16 cellular contexts compared by ENCODE assay signal in genomic region chrX:70505451-70505841, GRCh38.
DNase-seq lines count a peak whose midpoint lies in the region; ATAC-seq and TF ChIP-seq lines count a peak whose summit lies in the region.
"Had no signal": no experiment of that assay in that cellular context is flagged by ENCODE, and none has a peak within 500 bp of the region (broad histone marks: within the 10 kb centered on the region; RNA-seq: fewer than 3 reads in every experiment).

No MANE protein-coding gene starts in this region.

- H3K27me3 Mint-ChIP-seq in activated CD8-positive, alpha-beta T cell treated with anti-CD3 and anti-CD28 coated beads for 36 hours = no peaks in the 10 kb centered on the region
- no peaks in the 10 kb centered on the region for H3K27me3 Mint-ChIP-seq in activated CD8-positive, alpha-beta T cell treated with anti-CD3 and anti-CD28 coated beads, Interleukin-2, amount 10 ng/mL, durations not matched to agents 7 days and 5 days (ENCODE audit: low read depth)
- no peaks in the 10 kb centered on the region for H3K27me3 Mint-ChIP-seq in activated T-helper 2 cell treated with anti-CD3 and anti-CD28 coated beads, Interferon-gamma antibody, Interleukin-2, Interleukin-4, amounts not matched to agents 10 μg/mL and 5 μg/mL and 100 μg/mL, durations not matched to agents 14 hours and 24 hours and 36 hours (ENCODE audit: low read depth)
- H3K27me3 Mint-ChIP-seq in mesothelial cell of epicardium (ENCODE audit: low read depth) = no peaks in the 10 kb centered on the region

- POLR2A ChIA-PET in activated CD8-positive, alpha-beta T cell treated with anti-CD3 and anti-CD28 coated beads for 36 hours (lab: Charles Lee) = no interaction called here
- POLR2A ChIA-PET in activated CD8-positive, alpha-beta T cell treated with anti-CD3 and anti-CD28 coated beads, Interleukin-2, amount 10 ng/mL, durations not matched to agents 7 days and 5 days (lab: Charles Lee) = no interaction called here

- intact Hi-C loops in activated CD8-positive, alpha-beta T cell treated with anti-CD3 and anti-CD28 coated beads for 36 hours (cut with micrococcal nuclease) = no loop called here
- intact Hi-C loops in activated T-helper 2 cell treated with anti-CD3 and anti-CD28 coated beads, Interferon-gamma antibody, Interleukin-2, Interleukin-4, amounts not matched to agents 10 μg/mL and 5 μg/mL and 100 μg/mL, durations not matched to agents 14 hours and 24 hours and 36 hours (cut with micrococcal nuclease) = no loop called here

- H3K4me1 Mint-ChIP-seq in activated CD8-positive, alpha-beta T cell treated with anti-CD3 and anti-CD28 coated beads for 36 hours (ENCODE audit: low read depth) = peaks cover 38% of the 10 kb centered on the region
- peaks cover 25% of the 10 kb centered on the region for H3K4me1 Mint-ChIP-seq in activated CD8-positive, alpha-beta T cell treated with anti-CD3 and anti-CD28 coated beads, Interleukin-2, amount 10 ng/mL, durations not matched to agents 7 days and 5 days (ENCODE audit: low read depth)
- H3K4me1 Mint-ChIP-seq in activated T-helper 2 cell treated with anti-CD3 and anti-CD28 coated beads, Interferon-gamma antibody, Interleukin-2, Interleukin-4, amounts not matched to agents 10 μg/mL and 5 μg/mL and 100 μg/mL, durations not matched to agents 14 hours and 24 hours and 36 hours (ENCODE audit: low read depth) = peaks cover 35% of the 10 kb centered on the region
- peaks cover 54% of the 10 kb centered on the region for H3K4me1 Mint-ChIP-seq in stimulated activated effector memory CD8-positive, alpha-beta T cell treated with anti-CD3 and anti-CD28 coated beads, Interleukin-12 subunit alpha, Interleukin-12 subunit beta, amount 100 ng/mL, for 72 hours
- H3K4me1 Mint-ChIP-seq in mesothelial cell of epicardium = peaks cover 7% of the 10 kb centered on the region

- peak overlapping the region; percentile 62 for H3K27ac Mint-ChIP-seq in activated CD8-positive, alpha-beta T cell treated with anti-CD3 and anti-CD28 coated beads for 36 hours
- no peak overlapping the region for H3K27ac Mint-ChIP-seq in activated CD8-positive, alpha-beta T cell treated with anti-CD3 and anti-CD28 coated beads, Interleukin-2, amount 10 ng/mL, durations not matched to agents 7 days and 5 days
- H3K27ac Mint-ChIP-seq in activated T-helper 2 cell treated with anti-CD3 and anti-CD28 coated beads, Interferon-gamma antibody, Interleukin-2, Interleukin-4, amounts not matched to agents 10 μg/mL and 5 μg/mL and 100 μg/mL, durations not matched to agents 14 hours and 24 hours and 36 hours = peak overlapping the region; percentile 50
- peak overlapping the region; percentile 40 for H3K27ac Mint-ChIP-seq in stimulated activated effector memory CD8-positive, alpha-beta T cell treated with anti-CD3 and anti-CD28 coated beads, Interleukin-12 subunit alpha, Interleukin-12 subunit beta, amount 100 ng/mL, for 72 hours
- H3K27ac Mint-ChIP-seq in mesothelial cell of epicardium = no peak overlapping the region

- TF ChIP-seq CTCF in activated CD8-positive, alpha-beta T cell treated with anti-CD3 and anti-CD28 coated beads for 36 hours (IDR thresholded peaks at IDR 0.05) = no peak
- no peak for TF ChIP-seq CTCF in mesothelial cell of epicardium (IDR thresholded peaks at IDR 0.05; ENCODE audit: unreplicated experiment)

- CTCF ChIA-PET in activated CD8-positive, alpha-beta T cell treated with anti-CD3 and anti-CD28 coated beads for 36 hours (lab: Charles Lee) = interaction anchor here (1.0 to 1.3 kb wide), 2 partner anchors 69 to 160 kb away, joined by 3 to 4 read pairs; no protein-coding TSS in a partner anchor
- CTCF ChIA-PET in activated CD8-positive, alpha-beta T cell treated with anti-CD3 and anti-CD28 coated beads, Interleukin-2, amount 10 ng/mL, durations not matched to agents 7 days and 5 days (lab: Charles Lee) = interaction anchor here (0.9 kb wide), 1 partner anchor 16 kb away, joined by 3 read pairs; no protein-coding TSS in a partner anchor

- H3K9me3 Mint-ChIP-seq in activated CD8-positive, alpha-beta T cell treated with anti-CD3 and anti-CD28 coated beads for 36 hours = no peaks in the 10 kb centered on the region
- no peaks in the 10 kb centered on the region for H3K9me3 Mint-ChIP-seq in activated CD8-positive, alpha-beta T cell treated with anti-CD3 and anti-CD28 coated beads, Interleukin-2, amount 10 ng/mL, durations not matched to agents 7 days and 5 days (ENCODE audit: insufficient read depth)
- no peaks in the 10 kb centered on the region for H3K9me3 Mint-ChIP-seq in activated T-helper 2 cell treated with anti-CD3 and anti-CD28 coated beads, Interferon-gamma antibody, Interleukin-2, Interleukin-4, amounts not matched to agents 10 μg/mL and 5 μg/mL and 100 μg/mL, durations not matched to agents 14 hours and 24 hours and 36 hours
- H3K9me3 Mint-ChIP-seq in stimulated activated effector memory CD8-positive, alpha-beta T cell treated with anti-CD3 and anti-CD28 coated beads, Interleukin-12 subunit alpha, Interleukin-12 subunit beta, amount 100 ng/mL, for 72 hours = no peaks in the 10 kb centered on the region
- peaks cover 14% of the 10 kb centered on the region for H3K9me3 Mint-ChIP-seq in mesothelial cell of epicardium

- no peak for DNase-seq in activated CD8-positive, alpha-beta T cell treated with anti-CD3 and anti-CD28 coated beads for 36 hours
- DNase-seq in activated CD8-positive, alpha-beta T cell treated with anti-CD3 and anti-CD28 coated beads, Interleukin-2, amount 10 ng/mL, durations not matched to agents 7 days and 5 days = no peak
- DNase-seq in NCI-H82 (lab: John Stamatoyannopoulos, UW) (peak; percentile 61), mesothelial cell of epicardium (ENCODE audit: low spot score in 2 of 2, unreplicated experiment in 2 of 2) (no peak)
- DNase-seq in activated T-helper 2 cell treated with anti-CD3 and anti-CD28 coated beads, Interferon-gamma antibody, Interleukin-2, Interleukin-4, amounts not matched to agents 10 μg/mL and 5 μg/mL and 100 μg/mL, durations not matched to agents 14 hours and 24 hours and 36 hours (ENCODE audit: low spot score) = no peak
- DNase-seq in stimulated activated effector memory CD8-positive, alpha-beta T cell treated with anti-CD3 and anti-CD28 coated beads, Interleukin-12 subunit alpha, Interleukin-12 subunit beta, amount 100 ng/mL, for 72 hours (ENCODE audit: low spot score in 2 of 2) = no peak
- DNase-seq: GF-D8; NCI-H1105 treated with DMSO at 0.1 percent for 48 hours; NCI-H1694 treated with DMSO at 0.1 percent for 48 hours; NCI-H345; NCI-H526 treated with DMSO at 0.1 percent for 48 hours; NK-92 treated with Interleukin-12 subunit alpha and Interleukin-12 subunit beta, amount 100 ng/mL, for 24 hours; OCI-M1; SHP77 treated with DMSO at 0.1 percent for 48 hours had no signal

- H3K4me3 Mint-ChIP-seq in activated CD8-positive, alpha-beta T cell treated with anti-CD3 and anti-CD28 coated beads for 36 hours = no peak overlapping the region
- H3K4me3 Mint-ChIP-seq in activated CD8-positive, alpha-beta T cell treated with anti-CD3 and anti-CD28 coated beads, Interleukin-2, amount 10 ng/mL, durations not matched to agents 7 days and 5 days = no peak overlapping the region
- no peak overlapping the region for H3K4me3 Mint-ChIP-seq in activated T-helper 2 cell treated with anti-CD3 and anti-CD28 coated beads, Interferon-gamma antibody, Interleukin-2, Interleukin-4, amounts not matched to agents 10 μg/mL and 5 μg/mL and 100 μg/mL, durations not matched to agents 14 hours and 24 hours and 36 hours (ENCODE audit: low read depth)
- H3K4me3 Mint-ChIP-seq in stimulated activated effector memory CD8-positive, alpha-beta T cell treated with anti-CD3 and anti-CD28 coated beads, Interleukin-12 subunit alpha, Interleukin-12 subunit beta, amount 100 ng/mL, for 72 hours = peak overlapping the region; percentile 28
- H3K4me3 Mint-ChIP-seq in mesothelial cell of epicardium = no peak overlapping the region

- peaks cover 8% of the 10 kb centered on the region for H3K36me3 Mint-ChIP-seq in activated CD8-positive, alpha-beta T cell treated with anti-CD3 and anti-CD28 coated beads for 36 hours (ENCODE audit: low read depth)
- H3K36me3 Mint-ChIP-seq in activated CD8-positive, alpha-beta T cell treated with anti-CD3 and anti-CD28 coated beads, Interleukin-2, amount 10 ng/mL, durations not matched to agents 7 days and 5 days (ENCODE audit: low read depth) = peaks cover 14% of the 10 kb centered on the region
- H3K36me3 Mint-ChIP-seq in activated T-helper 2 cell treated with anti-CD3 and anti-CD28 coated beads, Interferon-gamma antibody, Interleukin-2, Interleukin-4, amounts not matched to agents 10 μg/mL and 5 μg/mL and 100 μg/mL, durations not matched to agents 14 hours and 24 hours and 36 hours (ENCODE audit: low read depth) = peaks cover 11% of the 10 kb centered on the region
- H3K36me3 Mint-ChIP-seq in stimulated activated effector memory CD8-positive, alpha-beta T cell treated with anti-CD3 and anti-CD28 coated beads, Interleukin-12 subunit alpha, Interleukin-12 subunit beta, amount 100 ng/mL, for 72 hours = peaks cover 17% of the 10 kb centered on the region
- H3K36me3 Mint-ChIP-seq in mesothelial cell of epicardium = peaks cover 8% of the 10 kb centered on the region

- ATAC-seq in activated CD8-positive, alpha-beta T cell treated with anti-CD3 and anti-CD28 coated beads for 36 hours = no peak
- no peak for ATAC-seq in activated CD8-positive, alpha-beta T cell treated with anti-CD3 and anti-CD28 coated beads, Interleukin-2, amount 10 ng/mL, durations not matched to agents 7 days and 5 days
- no peak for ATAC-seq in stimulated activated effector memory CD8-positive, alpha-beta T cell treated with anti-CD3 and anti-CD28 coated beads, Interleukin-12 subunit alpha, Interleukin-12 subunit beta, amount 100 ng/mL, for 72 hours
- ATAC-seq in GM21447 (IDR thresholded peaks at IDR 0.05; ENCODE audit: unreplicated experiment) (no peak), SK-N-SH treated with all-trans-retinoic acid at 6 μM for 48 hours (no peak)

TF ChIP-seq in SK-N-SH treated with all-trans-retinoic acid at 6 μM for 48 hours, 23 proteins besides CTCF, POLR2A, EP300 and RAD21 (continues in another document):
- TF ChIP-seq TOX (CRISPR knock-in tag; IDR thresholded peaks at IDR 0.05; ENCODE audit: borderline replicate concordance) (no peak), PATZ1 (CRISPR knock-in tag; IDR thresholded peaks at IDR 0.05; ENCODE audit: borderline replicate concordance) (no peak)

Comparison
In these comparisons a context has a peak if more than half of its experiments do, and no peak if none do; other contexts are left out.
1. H3K27ac Mint-ChIP-seq: peak in activated CD8-positive, alpha-beta T cell treated with anti-CD3 and anti-CD28 coated beads for 36 hours (single experiment), activated T-helper 2 cell treated with anti-CD3 and anti-CD28 coated beads, Interferon-gamma antibody, Interleukin-2, Interleukin-4, amounts not matched to agents 10 μg/mL and 5 μg/mL and 100 μg/mL, durations not matched to agents 14 hours and 24 hours and 36 hours (single experiment) and stimulated activated effector memory CD8-positive, alpha-beta T cell treated with anti-CD3 and anti-CD28 coated beads, Interleukin-12 subunit alpha, Interleukin-12 subunit beta, amount 100 ng/mL, for 72 hours (single experiment); none in activated CD8-positive, alpha-beta T cell treated with anti-CD3 and anti-CD28 coated beads, Interleukin-2, amount 10 ng/mL, durations not matched to agents 7 days and 5 days (single experiment) and mesothelial cell of epicardium (single experiment).